Comparison of ENCODE assay signal across 21 cellular contexts in the genomic region with DNA sequence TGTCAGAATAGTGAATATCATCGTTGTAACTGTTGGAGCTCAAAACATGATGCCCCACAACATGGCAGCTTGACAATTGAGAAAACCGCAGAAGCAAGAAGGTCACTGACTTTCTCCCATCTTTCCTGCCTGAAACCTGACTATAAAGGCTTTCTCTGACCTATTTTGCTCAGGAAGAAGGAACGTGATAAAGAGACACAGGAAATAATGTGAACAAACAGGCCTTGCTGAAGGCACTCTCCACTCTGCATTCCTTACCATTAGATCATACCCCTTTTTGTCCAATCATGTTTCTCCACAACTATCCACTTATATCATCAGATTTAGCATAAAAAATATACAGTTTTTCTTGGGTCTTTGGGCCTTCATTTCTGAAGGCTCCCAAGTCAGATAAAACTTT.
"Had no signal": no experiment of that assay in that cellular context is flagged by ENCODE, and none has a peak within 500 bp of the region (broad histone marks: within the 10 kb centered on the region; RNA-seq: fewer than 3 reads in every experiment).

No MANE protein-coding gene starts in this region.

- DNase-seq: activated CD4-positive, alpha-beta T cell treated with anti-CD3 and anti-CD28 coated beads for 48 hours; activated CD8-positive, alpha-beta memory T cell treated with anti-CD3 and anti-CD28 coated beads for 24 hours; activated naive CD4-positive, alpha-beta T cell treated with anti-CD3 and anti-CD28 coated beads, Interleukin-2, amount 10 ng/mL, durations not matched to agents 7 days and 5 days; activated T-cell treated with anti-CD3 and anti-CD28 coated beads for 4 hours; adrenal gland; esophagus squamous epithelium; mesendoderm; nephron progenitor cell; sigmoid colon; stimulated activated CD4-positive, alpha-beta T cell treated with anti-CD3 and anti-CD28 coated beads, Interleukin-2, amount 100 ng/mL, for 48 hours; stimulated activated CD8-positive, alpha-beta memory T cell treated with anti-CD3 and anti-CD28 coated beads, Interleukin-4, amount 100 ng/mL, for 48 hours; stimulated activated naive CD8-positive, alpha-beta T cell treated with anti-CD3 and anti-CD28 coated beads, Interleukin-15, Interleukin-2, amounts not matched to agents 100 U/mL and 50 U/mL, for 24 hours; testis had no signal

- H3K36me3 ChIP-seq: adrenal gland, esophagus squamous epithelium, sigmoid colon had no signal

- H3K27ac Mint-ChIP-seq: activated naive CD4-positive, alpha-beta T cell treated with anti-CD3 and anti-CD28 coated beads, Interleukin-2, amount 10 ng/mL, durations not matched to agents 7 days and 5 days; activated T-helper 17 cell treated with anti-CD3 and anti-CD28 coated beads, Interleukin-2, amount 50 U/mL, for 72 hours; brain; nephron progenitor cell; WTC11 had no signal

- H3K4me1 Mint-ChIP-seq: activated naive CD4-positive, alpha-beta T cell treated with anti-CD3 and anti-CD28 coated beads, Interleukin-2, amount 10 ng/mL, durations not matched to agents 7 days and 5 days; activated T-helper 17 cell treated with anti-CD3 and anti-CD28 coated beads, Interleukin-2, amount 50 U/mL, for 72 hours; brain; nephron progenitor cell had no signal

- H3K4me1 ChIP-seq: adrenal gland, esophagus squamous epithelium, foreskin keratinocyte, sigmoid colon, testis had no signal

- H3K27me3 ChIP-seq: adrenal gland, dorsolateral prefrontal cortex, esophagus squamous epithelium, foreskin keratinocyte, sigmoid colon, testis had no signal

- H3K4me3 Mint-ChIP-seq: activated naive CD4-positive, alpha-beta T cell treated with anti-CD3 and anti-CD28 coated beads, Interleukin-2, amount 10 ng/mL, durations not matched to agents 7 days and 5 days; activated T-helper 17 cell treated with anti-CD3 and anti-CD28 coated beads, Interleukin-2, amount 50 U/mL, for 72 hours; brain; nephron progenitor cell; WTC11 had no signal

- H3K9me3 ChIP-seq: esophagus squamous epithelium, testis had no signal

- H3K27me3 Mint-ChIP-seq: activated naive CD4-positive, alpha-beta T cell treated with anti-CD3 and anti-CD28 coated beads, Interleukin-2, amount 10 ng/mL, durations not matched to agents 7 days and 5 days; activated T-helper 17 cell treated with anti-CD3 and anti-CD28 coated beads, Interleukin-2, amount 50 U/mL, for 72 hours had no signal

- H3K27ac ChIP-seq: adrenal gland, esophagus squamous epithelium, foreskin keratinocyte, sigmoid colon, testis had no signal

- ATAC-seq: activated T-helper 17 cell treated with anti-CD3 and anti-CD28 coated beads, Interleukin-2, amount 50 U/mL, for 72 hours; foreskin keratinocyte; left lobe of liver; stimulated activated naive CD8-positive, alpha-beta T cell treated with anti-CD3 and anti-CD28 coated beads, Interleukin-15, Interleukin-2, amounts not matched to agents 100 U/mL and 50 U/mL, for 24 hours; WTC11 had no signal

- H3K36me3 Mint-ChIP-seq: activated naive CD4-positive, alpha-beta T cell treated with anti-CD3 and anti-CD28 coated beads, Interleukin-2, amount 10 ng/mL, durations not matched to agents 7 days and 5 days; brain had no signal

- H3K4me3 ChIP-seq: adrenal gland, dorsolateral prefrontal cortex, esophagus squamous epithelium, sigmoid colon, testis had no signal

- FAIRE-seq: endometrium, islet of Langerhans had no signal
